In genomic region chr6:157466340-157466643, GRCh38 we compare ENCODE assay signal across 20 cellular contexts.
"Had no signal": no experiment of that assay in that cellular context is flagged by ENCODE, and none has a peak within 500 bp of the region (broad histone marks: within the 10 kb centered on the region; RNA-seq: fewer than 3 reads in every experiment).

No MANE protein-coding gene starts in this region.

- H3K4me3 ChIP-seq: Peyer's patch, SJSA1 had no signal

- H3K27me3 ChIP-seq: Peyer's patch, SJSA1 had no signal

- DNase-seq: activated CD4-positive, alpha-beta memory T cell treated with anti-CD3 and anti-CD28 coated beads, Interleukin-2, amount 10 ng/mL, durations not matched to agents 7 days and 5 days; activated CD4-positive, alpha-beta T cell treated with anti-CD3 and anti-CD28 coated beads for 1 hour; activated CD4-positive, alpha-beta T cell treated with anti-CD3 and anti-CD28 coated beads, Interleukin-2, amount 50 U/mL, for 1 hour; activated gamma-delta T cell; activated naive CD4-positive, alpha-beta T cell treated with anti-CD3 and anti-CD28 coated beads for 36 hours; activated T-cell treated with anti-CD3 and anti-CD28 coated beads for 4 hours; activated T-cell treated with anti-CD3 and anti-CD28 coated beads, Interleukin-2, amount 50 U/mL, for 48 hours; amygdala; KG1; NCI-H1048; NCI-H2029 treated with DMSO at 0.1 percent for 48 hours; NCI-H510A; Peyer's patch; Right ventricle myocardium superior; SW 1271 had no signal

- FAIRE-seq: astrocyte had no signal

- H3K9me3 ChIP-seq: Peyer's patch, SJSA1 had no signal

- H3K27ac ChIP-seq: Peyer's patch, RWPE1 had no signal

- ATAC-seq: activated T-helper 17 cell treated with anti-CD3 and anti-CD28 coated beads, Interleukin-2, amount 50 U/mL, for 72 hours; SK-N-SH treated with all-trans-retinoic acid at 6 μM for 48 hours had no signal

- H3K36me3 ChIP-seq: Peyer's patch, SJSA1 had no signal
